9 cellular contexts compared by ENCODE assay signal in the genomic region with DNA sequence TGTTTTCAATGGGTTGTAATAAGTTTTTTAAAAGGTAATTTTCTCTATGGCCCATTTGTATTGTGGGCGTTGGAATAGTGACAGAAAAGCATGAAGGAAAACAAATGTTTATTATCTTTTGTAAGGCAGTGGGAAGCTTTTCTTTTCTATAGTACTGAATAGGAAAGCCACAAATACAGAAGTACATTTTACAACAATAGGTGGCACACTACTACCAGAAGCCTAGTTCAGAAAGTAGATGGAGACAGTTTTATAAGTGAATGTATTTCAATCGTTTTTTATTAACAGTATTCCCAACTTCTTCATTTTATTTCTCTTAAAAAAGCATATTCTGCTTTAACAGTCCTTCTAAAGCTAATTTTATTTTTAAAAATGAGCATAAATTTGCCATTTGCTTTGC.
DNase-seq lines count a peak whose midpoint lies in the region; ATAC-seq, FAIRE-seq and TF ChIP-seq lines count a peak whose summit lies in the region.
"Had no signal": no experiment of that assay in that cellular context is flagged by ENCODE, and none has a peak within 500 bp of the region (broad histone marks: within the 10 kb centered on the region; RNA-seq: fewer than 3 reads in every experiment).

No MANE protein-coding gene starts in this region.

- no peak overlapping the region for H4K91ac ChIP-seq in neuronal stem cell (ENCODE audit: low read depth, low read length, poor library complexity)

- no peak overlapping the region for H3K4me2 ChIP-seq in endothelial cell of umbilical vein (ENCODE audit: insufficient read depth, low read length)
- no peak overlapping the region for H3K4me2 ChIP-seq in neuronal stem cell (ENCODE audit: insufficient read depth, low read length, poor library complexity, severe bottlenecking)

- peaks cover 2% of the 10 kb centered on the region for H3K79me1 ChIP-seq in neuronal stem cell (ENCODE audit: low read depth, low read length)

- H2BK12ac ChIP-seq in neuronal stem cell (ENCODE audit: low read length), result no peak overlapping the region

- no peak for TF ChIP-seq POLR2A in endothelial cell of umbilical vein (IDR thresholded peaks at IDR 0.05; ENCODE audit: low read depth, low read length)

- no peaks in the 10 kb centered on the region for H3K27me3 Mint-ChIP-seq in activated CD4-positive, alpha-beta memory T cell treated with anti-CD3 and anti-CD28 coated beads for 36 hours

- no TSS peak for BruUV-seq in endothelial cell of umbilical vein (replicated peaks; lab: Mats Ljungman, UMichigan)

- no peaks in the 10 kb centered on the region for H4K20me1 ChIP-seq in endothelial cell of umbilical vein (replicated peaks; ENCODE audit: control insufficient read depth, extremely low read depth, insufficient read depth, low read length)

- intact Hi-C loops in endothelial cell of umbilical vein (cut with micrococcal nuclease), result loop anchor here (1.0 to 2.0 kb wide), 5 partner anchors 79 to 331 kb away; no protein-coding TSS in a partner anchor
- intact Hi-C loops in activated CD4-positive, alpha-beta memory T cell treated with anti-CD3 and anti-CD28 coated beads for 36 hours (cut with micrococcal nuclease), result no loop called here

- H3K9me3 ChIP-seq in endothelial cell of umbilical vein (replicated peaks; ENCODE audit: control insufficient read depth, insufficient read depth, low read length), result no peaks in the 10 kb centered on the region
- peaks cover 0 to 8% of the 10 kb centered on the region in 2 donors for H3K9me3 ChIP-seq in neuronal stem cell (replicated peaks in 1 of 2; ENCODE audit: control insufficient read depth in 2 of 2, insufficient read depth in 1 of 2, low read depth in 1 of 2, low read length in 2 of 2)

- H3K4me3 Mint-ChIP-seq in activated CD4-positive, alpha-beta memory T cell treated with anti-CD3 and anti-CD28 coated beads for 36 hours, result no peak overlapping the region

- H3K9me1 ChIP-seq in endothelial cell of umbilical vein (replicated peaks; ENCODE audit: control insufficient read depth, extremely low read depth, insufficient read depth, low read length), result no peaks in the 10 kb centered on the region

- no peaks in the 10 kb centered on the region for H3K4me1 Mint-ChIP-seq in activated CD4-positive, alpha-beta memory T cell treated with anti-CD3 and anti-CD28 coated beads for 36 hours (ENCODE audit: low read depth)

- no peak overlapping the region for H3K4me3 ChIP-seq in endothelial cell of umbilical vein (replicated peaks in 1 of 3; ENCODE audit: insufficient read depth in 1 of 3, low read depth in 1 of 3, low read length in 3 of 3)
- no peak overlapping the region for H3K4me3 ChIP-seq in neuronal stem cell (ENCODE audit: low read length in 2 of 2)

- H3K27ac ChIP-seq in endothelial cell of umbilical vein (ENCODE audit: insufficient read depth, low read depth, low read length), result no peak overlapping the region
- no peak overlapping the region for H3K27ac ChIP-seq in substantia nigra (ENCODE audit: low read depth, low read length, poor library complexity, severe bottlenecking)
- no peak overlapping the region for H3K27ac ChIP-seq in neuronal stem cell (replicated peaks; ENCODE audit: low read length)

- H3K9me3 Mint-ChIP-seq in activated CD4-positive, alpha-beta memory T cell treated with anti-CD3 and anti-CD28 coated beads for 36 hours, result no peaks in the 10 kb centered on the region

- no peak overlapping the region for H3K23ac ChIP-seq in neuronal stem cell (ENCODE audit: low read depth, low read length, poor library complexity)

- dilution Hi-C loops in endothelial cell of umbilical vein (cut with MboI; ENCODE audit: extremely low pct_ligation_motif_present, low sequenced_read_pairs), result no loop called here

- no peak overlapping the region for H2BK15ac ChIP-seq in neuronal stem cell (ENCODE audit: low read length)

- H3K4ac ChIP-seq in neuronal stem cell (ENCODE audit: low read length), result no peak overlapping the region

- no CpG with 5 or more reads among the region's 2 CpGs for WGBS in neuronal stem cell (ENCODE audit: extremely low coverage in 2 of 2, insufficient read length in 2 of 2, insufficient replicate concordance in 1 of 2), 2 donors

- CTCF ChIA-PET in endothelial cell of umbilical vein (lab: Charles Lee), result interaction anchor here (0.7 to 3.7 kb wide), 24 partner anchors 8 to 330 kb away, joined by 3 to 55 read pairs (median 5); no protein-coding TSS in a partner anchor
- CTCF ChIA-PET in activated CD4-positive, alpha-beta memory T cell treated with anti-CD3 and anti-CD28 coated beads for 36 hours (lab: Charles Lee), result no interaction called here

- H3K36me3 Mint-ChIP-seq in activated CD4-positive, alpha-beta memory T cell treated with anti-CD3 and anti-CD28 coated beads for 36 hours, result no peaks in the 10 kb centered on the region

- H3K14ac ChIP-seq in neuronal stem cell (ENCODE audit: low read length), result no peak overlapping the region

- peak; percentile 39 for DNase-seq in NCI-H345 (lab: John Stamatoyannopoulos, UW)
- DNase-seq in endothelial cell of umbilical vein (ENCODE audit: low read depth, low spot score), result peak; percentile 57
- peak; percentile 32 for DNase-seq in pons (ENCODE audit: low spot score)
- DNase-seq in COLO668 (lab: John Stamatoyannopoulos, UW; ENCODE audit: unreplicated experiment), result no peak
- no peak for DNase-seq in substantia nigra (lab: John Stamatoyannopoulos, UW)
- DNase-seq in activated CD4-positive, alpha-beta memory T cell treated with anti-CD3 and anti-CD28 coated beads for 36 hours, result no peak
- no peak for DNase-seq in neuronal stem cell (ENCODE audit: low spot score)
- DNase-seq: T-helper 1 cell had no signal

- peak; percentile 49 for ATAC-seq in GM18858 (IDR thresholded peaks at IDR 0.05; ENCODE audit: unreplicated experiment)

- H2AFZ ChIP-seq in endothelial cell of umbilical vein (ENCODE audit: low read depth, low read length) (no peak overlapping the region), neuronal stem cell (ENCODE audit: low read length) (no peak overlapping the region)

- H3K27me3 ChIP-seq in endothelial cell of umbilical vein (ENCODE audit: control insufficient read depth in 2 of 2, insufficient read depth in 2 of 2, low read length in 2 of 2) (no peaks in the 10 kb centered on the region), neuronal stem cell (ENCODE audit: control insufficient read depth in 3 of 3, insufficient read depth in 3 of 3, low read depth in 1 of 3, low read length in 3 of 3) (no peaks in the 10 kb centered on the region)

- peak; percentile 6 to 34 for TF ChIP-seq CTCF in endothelial cell of umbilical vein (IDR thresholded peaks at IDR 0.05; ENCODE audit: extremely low read depth in 1 of 2, insufficient read depth in 1 of 2, low read depth in 1 of 2, low read length in 2 of 2)

- no peak overlapping the region for H4K8ac ChIP-seq in neuronal stem cell (ENCODE audit: low read depth, low read length)

- H3K18ac ChIP-seq in neuronal stem cell (ENCODE audit: low read length), result no peak overlapping the region

- POLR2A ChIA-PET in endothelial cell of umbilical vein (lab: Charles Lee), result interaction anchor here (0.6 kb wide), 1 partner anchor 329 kb away, joined by 6 read pairs; no protein-coding TSS in a partner anchor
- POLR2A ChIA-PET in activated CD4-positive, alpha-beta memory T cell treated with anti-CD3 and anti-CD28 coated beads for 36 hours (lab: Charles Lee), result no interaction called here

- H3K36me3 ChIP-seq in endothelial cell of umbilical vein (ENCODE audit: control insufficient read depth in 2 of 2, extremely low read depth in 1 of 2, insufficient read depth in 2 of 2, low read length in 2 of 2) (no peaks in the 10 kb centered on the region), neuronal stem cell (replicated peaks in 1 of 2; ENCODE audit: control insufficient read depth in 2 of 2, insufficient read depth in 2 of 2, low read length in 2 of 2) (no peaks in the 10 kb centered on the region)

- no peak overlapping the region for H2BK120ac ChIP-seq in neuronal stem cell (ENCODE audit: low read depth, low read length)

- H2BK5ac ChIP-seq in neuronal stem cell (ENCODE audit: low read length), result no peak overlapping the region

- H2AK5ac ChIP-seq in neuronal stem cell (ENCODE audit: low read depth, low read length), result no peak overlapping the region

- H3K27ac Mint-ChIP-seq in activated CD4-positive, alpha-beta memory T cell treated with anti-CD3 and anti-CD28 coated beads for 36 hours, result no peak overlapping the region

- peak; percentile 84 for FAIRE-seq in endothelial cell of umbilical vein (lab: Jason Lieb, UNC)

- H3K9ac ChIP-seq in endothelial cell of umbilical vein (replicated peaks; ENCODE audit: extremely low read depth, insufficient read depth, low read length) (no peak overlapping the region), neuronal stem cell (ENCODE audit: low read depth, low read length, poor library complexity) (no peak overlapping the region)

- no peaks in the 10 kb centered on the region for H3K79me2 ChIP-seq in endothelial cell of umbilical vein (ENCODE audit: control insufficient read depth, insufficient read depth, low read length)

- H3K4me1 ChIP-seq in endothelial cell of umbilical vein (ENCODE audit: control insufficient read depth, extremely low read depth, insufficient read depth, low read length) (no peaks in the 10 kb centered on the region), neuronal stem cell (ENCODE audit: control insufficient read depth in 2 of 2, insufficient read depth in 1 of 2, low read depth in 1 of 2, low read length in 2 of 2) (peaks cover 4 to 8% of the 10 kb centered on the region in 2 donors)

TF ChIP-seq in endothelial cell of umbilical vein, 7 proteins besides CTCF, POLR2A, EP300 and RAD21:
- TF ChIP-seq JUN (IDR thresholded peaks at IDR 0.05; ENCODE audit: borderline replicate concordance, insufficient read depth, insufficient read length, low read depth), result no peak

Comparison
In these comparisons a context has a peak if more than half of its experiments do, and no peak if none do; other contexts are left out.
1. DNase-seq: peak in NCI-H345 (single experiment), endothelial cell of umbilical vein (single experiment) and pons (single experiment); none in COLO668 (single experiment), substantia nigra (0 of 49), activated CD4-positive, alpha-beta memory T cell treated with anti-CD3 and anti-CD28 coated beads for 36 hours (single experiment) and neuronal stem cell (single experiment).